In genomic region chr22:38735465-38736256, GRCh38 we compare ENCODE assay signal across 9 cellular contexts. TPM values are rescaled to one million over a fixed set of nuclear protein-coding genes. Genes with fewer than 3 reads are reported as not detected.
DNase-seq lines count a peak whose midpoint lies in the region; ATAC-seq and TF ChIP-seq lines count a peak whose summit lies in the region.
"Had no signal": no experiment of that assay in that cellular context is flagged by ENCODE, and none has a peak within 500 bp of the region (broad histone marks: within the 10 kb centered on the region; RNA-seq: fewer than 3 reads in every experiment).

No MANE protein-coding gene starts in this region.

- no peaks in the 10 kb centered on the region for H3F3A ChIP-seq in OCI-LY1 (ENCODE audit: insufficient read depth, low read length)

- ATAC-seq in activated CD4-positive, alpha-beta T cell treated with anti-CD3 and anti-CD28 coated beads for 36 hours, result peak; percentile 42
- peak; percentile 46 for ATAC-seq in stimulated activated memory B cell treated with anti-CD40 and anti-IgM and Interleukin-4, amounts not matched to agents 10 μg/mL and 1 μg/mL and 100 μg/mL, for 72 hours
- no peak for ATAC-seq in omental fat pad (ENCODE audit: low FRiP score)

- no peak for TF ChIP-seq CTCF in OCI-LY1 (IDR thresholded peaks at IDR 0.05; ENCODE audit: low read length)
- TF ChIP-seq CTCF in epithelial cell of esophagus (IDR thresholded peaks at IDR 0.05; ENCODE audit: insufficient read depth, low read depth, low read length, missing control alignments), result no peak
- no peak for TF ChIP-seq CTCF in omental fat pad (IDR thresholded peaks at IDR 0.05)

- POLR2A ChIA-PET in activated CD4-positive, alpha-beta T cell treated with anti-CD3 and anti-CD28 coated beads for 36 hours (lab: Charles Lee), result interaction anchor here (0.6 to 2.2 kb wide), 4 partner anchors 12 to 1220 kb away, joined by 3 to 8 read pairs (median 3); no protein-coding TSS in a partner anchor

- H3K9me3 ChIP-seq in OCI-LY1 (ENCODE audit: low read length), result no peaks in the 10 kb centered on the region

- H3K27me3 ChIP-seq in OCI-LY1 (ENCODE audit: insufficient read depth, low read length), result no peaks in the 10 kb centered on the region

- H4K20me1 ChIP-seq in OCI-LY1 (ENCODE audit: insufficient read depth, low read length), result no peaks in the 10 kb centered on the region

- peaks cover 82% of the 10 kb centered on the region for H3K36me3 ChIP-seq in OCI-LY1 (ENCODE audit: insufficient read depth, low read length)

- CTCF ChIA-PET in activated CD4-positive, alpha-beta T cell treated with anti-CD3 and anti-CD28 coated beads for 36 hours (lab: Charles Lee), result interaction anchor here (0.7 to 4.5 kb wide), 5 partner anchors 11 to 21 kb away, joined by 3 to 34 read pairs (median 3); no protein-coding TSS in a partner anchor

- peak; percentile 50 for DNase-seq in activated CD4-positive, alpha-beta T cell treated with anti-CD3 and anti-CD28 coated beads for 36 hours
- DNase-seq in activated CD4-positive, alpha-beta T cell treated with anti-CD3 and anti-CD28 coated beads, Interleukin-2, amount 50 U/mL, for 4 hours, result no peak
- DNase-seq in epithelial cell of esophagus (ENCODE audit: low read depth) (peak; percentile 23), CD1c-positive myeloid dendritic cell (ENCODE audit: extremely low spot score) (no peak), omental fat pad (ENCODE audit: low spot score) (no peak), cerebellar cortex (ENCODE audit: low spot score) (no peak)
- DNase-seq: NCI-H1694 treated with DMSO at 0.1 percent for 48 hours had no signal

- H3K27ac ChIP-seq in OCI-LY1 (ENCODE audit: low read depth, low read length, poor library complexity, severe bottlenecking), result peak overlapping the region; percentile 32

- no peak overlapping the region for H3K4me3 Mint-ChIP-seq in activated CD4-positive, alpha-beta T cell treated with anti-CD3 and anti-CD28 coated beads for 36 hours
- peak overlapping the region; percentile 29 for H3K4me3 Mint-ChIP-seq in stimulated activated memory B cell treated with anti-CD40 and anti-IgM and Interleukin-4, amounts not matched to agents 10 μg/mL and 1 μg/mL and 100 μg/mL, for 72 hours

- intact Hi-C loops in activated CD4-positive, alpha-beta T cell treated with anti-CD3 and anti-CD28 coated beads for 36 hours (cut with DNase I, micrococcal nuclease), result no loop called here

- H3K9me2 ChIP-seq in OCI-LY1 (ENCODE audit: low read depth, low read length), result no peaks in the 10 kb centered on the region

- H3K9me3 Mint-ChIP-seq in activated CD4-positive, alpha-beta T cell treated with anti-CD3 and anti-CD28 coated beads for 36 hours (ENCODE audit: low read depth), result no peaks in the 10 kb centered on the region
- H3K9me3 Mint-ChIP-seq in stimulated activated memory B cell treated with anti-CD40 and anti-IgM and Interleukin-4, amounts not matched to agents 10 μg/mL and 1 μg/mL and 100 μg/mL, for 72 hours, result no peaks in the 10 kb centered on the region

- H3K4me1 ChIP-seq in OCI-LY1 (ENCODE audit: insufficient read depth, low read length, severe bottlenecking), result no peaks in the 10 kb centered on the region

- H3K27me3 Mint-ChIP-seq in activated CD4-positive, alpha-beta T cell treated with anti-CD3 and anti-CD28 coated beads for 36 hours, result no peaks in the 10 kb centered on the region
- H3K27me3 Mint-ChIP-seq in stimulated activated memory B cell treated with anti-CD40 and anti-IgM and Interleukin-4, amounts not matched to agents 10 μg/mL and 1 μg/mL and 100 μg/mL, for 72 hours, result no peaks in the 10 kb centered on the region

- H2AFZ ChIP-seq in OCI-LY1 (ENCODE audit: low read length), result no peak overlapping the region

- H3K4me3 ChIP-seq in OCI-LY1 (ENCODE audit: low read depth, low read length, poor library complexity, severe bottlenecking) (no peak overlapping the region), epithelial cell of esophagus (ENCODE audit: low read length) (no peak overlapping the region)

- no peak overlapping the region for H3K9ac ChIP-seq in OCI-LY1 (ENCODE audit: low read length)

- H3K4me2 ChIP-seq in OCI-LY1 (ENCODE audit: low read length), result no peak overlapping the region

- H3K4me1 Mint-ChIP-seq in activated CD4-positive, alpha-beta T cell treated with anti-CD3 and anti-CD28 coated beads for 36 hours, result peaks cover 35% of the 10 kb centered on the region
- peaks cover 55% of the 10 kb centered on the region for H3K4me1 Mint-ChIP-seq in stimulated activated memory B cell treated with anti-CD40 and anti-IgM and Interleukin-4, amounts not matched to agents 10 μg/mL and 1 μg/mL and 100 μg/mL, for 72 hours

- H3K27ac Mint-ChIP-seq in activated CD4-positive, alpha-beta T cell treated with anti-CD3 and anti-CD28 coated beads for 36 hours, result peak overlapping the region; percentile 70
- peak overlapping the region; percentile 86 for H3K27ac Mint-ChIP-seq in stimulated activated memory B cell treated with anti-CD40 and anti-IgM and Interleukin-4, amounts not matched to agents 10 μg/mL and 1 μg/mL and 100 μg/mL, for 72 hours

- no peaks in the 10 kb centered on the region for H3K79me2 ChIP-seq in OCI-LY1 (ENCODE audit: insufficient read depth, low read length)

- peaks cover 58% of the 10 kb centered on the region for H3K36me3 Mint-ChIP-seq in activated CD4-positive, alpha-beta T cell treated with anti-CD3 and anti-CD28 coated beads for 36 hours (ENCODE audit: low read depth)
- peaks cover 66% of the 10 kb centered on the region for H3K36me3 Mint-ChIP-seq in stimulated activated memory B cell treated with anti-CD40 and anti-IgM and Interleukin-4, amounts not matched to agents 10 μg/mL and 1 μg/mL and 100 μg/mL, for 72 hours

RNA-seq across cellular contexts. Expression of gene SUN2, which starts 20.1 kb away (rescaled TPM):
- 100 to 1,000 TPM in 1 of 2 experiments, 10 to 100 TPM in 1; 87.2 to 102 TPM for total RNA-seq in activated CD4-positive, alpha-beta T cell treated with anti-CD3 and anti-CD28 coated beads for 36 hours
- 100 to 1,000 TPM; 302 to 509 (median 347) TPM for total RNA-seq in omental fat pad

RNA-seq across cellular contexts. Expression of gene GTPBP1, which starts 29.9 kb away (rescaled TPM):
- 10 to 100 TPM; 88.6 to 92.8 TPM for total RNA-seq in activated CD4-positive, alpha-beta T cell treated with anti-CD3 and anti-CD28 coated beads for 36 hours
- total RNA-seq in omental fat pad, result 10 to 100 TPM; 31.3 to 75.7 (median 51.4) TPM

RNA-seq across cellular contexts. Expression of gene JOSD1, which starts 34.9 kb away (rescaled TPM):
- 10 to 100 TPM; 68.0 to 77.7 TPM for total RNA-seq in activated CD4-positive, alpha-beta T cell treated with anti-CD3 and anti-CD28 coated beads for 36 hours
- 100 to 1,000 TPM in 1 of 4 donors, 10 to 100 TPM in 3; 61.9 to 130 (median 66.3) TPM for total RNA-seq in omental fat pad

RNA-seq across cellular contexts. Expression of gene TOMM22, which starts 53.9 kb away (rescaled TPM):
- total RNA-seq in activated CD4-positive, alpha-beta T cell treated with anti-CD3 and anti-CD28 coated beads for 36 hours, result 100 to 1,000 TPM; 146 to 155 TPM
- total RNA-seq in omental fat pad, result 10 to 100 TPM; 33.4 to 48.4 (median 40.0) TPM

RNA-seq across cellular contexts. Expression of gene DNAL4, which starts 58.3 kb away (rescaled TPM):
- total RNA-seq in activated CD4-positive, alpha-beta T cell treated with anti-CD3 and anti-CD28 coated beads for 36 hours, result 1 to 10 TPM; 7.4 to 8.0 TPM
- total RNA-seq in omental fat pad, result 10 to 100 TPM in 2 of 4 donors, 1 to 10 TPM in 2; 6.7 to 12.8 (median 9.4) TPM

Comparison
In these comparisons a context has a peak if more than half of its experiments do, and no peak if none do; other contexts are left out.
1. DNase-seq: peak in activated CD4-positive, alpha-beta T cell treated with anti-CD3 and anti-CD28 coated beads for 36 hours (single experiment) and epithelial cell of esophagus (single experiment); none in activated CD4-positive, alpha-beta T cell treated with anti-CD3 and anti-CD28 coated beads, Interleukin-2, amount 50 U/mL, for 4 hours (0 of 2), CD1c-positive myeloid dendritic cell (single experiment), omental fat pad (single experiment) and cerebellar cortex (single experiment).